ENCODE assay signal across 8 cellular contexts in genomic region chrX:46642145-46642544, GRCh38.
DNase-seq lines count a peak whose midpoint lies in the region; ATAC-seq and TF ChIP-seq lines count a peak whose summit lies in the region.

No MANE protein-coding gene starts in this region.

- H3K9me2 ChIP-seq in Loucy (replicated peaks; ENCODE audit: low read depth, low read length), result no peaks in the 10 kb centered on the region

- peak; percentile 48 for TF ChIP-seq CTCF in Loucy (conservative IDR thresholded peaks at IDR 0.05; ENCODE audit: low read length)
- peak in 1 of 2 donors; percentile 25 for TF ChIP-seq CTCF in suprapubic skin (IDR thresholded peaks at IDR 0.05)

- no peak for TF ChIP-seq POLR2A in suprapubic skin (IDR thresholded peaks at IDR 0.05)

- 40% methylated on average over 4 of the region's 4 CpGs for WGBS in suprapubic skin

- H3K4me1 ChIP-seq in Loucy (ENCODE audit: insufficient read depth, low read length, poor library complexity, severe bottlenecking) (no peaks in the 10 kb centered on the region), suprapubic skin (no peaks in the 10 kb centered on the region)

- H2AFZ ChIP-seq in Loucy (ENCODE audit: low read length), result no peak overlapping the region

- H3K36me3 ChIP-seq in Loucy (ENCODE audit: insufficient read depth, low read length) (no peaks in the 10 kb centered on the region), suprapubic skin (no peaks in the 10 kb centered on the region)

- no peak overlapping the region for H3K27ac ChIP-seq in suprapubic skin

- H4K20me1 ChIP-seq in Loucy (ENCODE audit: insufficient read depth, low read length, poor library complexity, severe bottlenecking), result no peaks in the 10 kb centered on the region

- H3K4me3 ChIP-seq in Loucy (ENCODE audit: low read length, poor library complexity, severe bottlenecking) (no peak overlapping the region), suprapubic skin (no peak overlapping the region)

- TF ChIP-seq EP300 in suprapubic skin (IDR thresholded peaks at IDR 0.05), result no peak

- ATAC-seq in left lobe of liver, result peak; percentile 94
- ATAC-seq in HG02852 (IDR thresholded peaks at IDR 0.05; ENCODE audit: unreplicated experiment), result no peak

- no peaks in the 10 kb centered on the region for H3K9me3 ChIP-seq in Loucy (ENCODE audit: insufficient read depth, low read depth, low read length)
- no peaks in the 10 kb centered on the region for H3K9me3 ChIP-seq in suprapubic skin

- H3K27me3 ChIP-seq in Loucy (ENCODE audit: insufficient read depth, low read length, poor library complexity, severe bottlenecking), result no peaks in the 10 kb centered on the region
- no peaks in the 10 kb centered on the region for H3K27me3 ChIP-seq in suprapubic skin

- no peak overlapping the region for H3K4me2 ChIP-seq in Loucy (ENCODE audit: low read depth, low read length, poor library complexity, severe bottlenecking)

- no peaks in the 10 kb centered on the region for H3F3A ChIP-seq in Loucy (ENCODE audit: low read depth)

- no peaks in the 10 kb centered on the region for H3K79me2 ChIP-seq in Loucy (ENCODE audit: insufficient read depth, low read length)

- H3K9ac ChIP-seq in Loucy (ENCODE audit: low read depth, low read length, poor library complexity, severe bottlenecking), result no peak overlapping the region

- DNase-seq in NCI-H82 (lab: John Stamatoyannopoulos, UW), result peak; percentile 12
- DNase-seq in NCI-H82 treated with DMSO at 0.1 percent for 48 hours (lab: John Stamatoyannopoulos, UW; ENCODE audit: unreplicated experiment), result no peak
- peak; percentile 35 for DNase-seq in amniotic epithelial cell (ENCODE audit: low read depth)
- no peak for DNase-seq in left lobe of liver (ENCODE audit: low spot score)
- no peak for DNase-seq in activated gamma-delta T cell (lab: John Stamatoyannopoulos, UW)
- no peak for DNase-seq in suprapubic skin (ENCODE audit: low spot score in 2 of 2)

Comparison
In these comparisons a context has a peak if more than half of its experiments do, and no peak if none do; other contexts are left out.
1. DNase-seq: peak in NCI-H82 (single experiment) and amniotic epithelial cell (single experiment); none in NCI-H82 treated with DMSO at 0.1 percent for 48 hours (single experiment), left lobe of liver (single experiment), activated gamma-delta T cell (single experiment) and suprapubic skin (0 of 2).